Comparison of ENCODE assay signal across 9 cellular contexts in the genomic region with DNA sequence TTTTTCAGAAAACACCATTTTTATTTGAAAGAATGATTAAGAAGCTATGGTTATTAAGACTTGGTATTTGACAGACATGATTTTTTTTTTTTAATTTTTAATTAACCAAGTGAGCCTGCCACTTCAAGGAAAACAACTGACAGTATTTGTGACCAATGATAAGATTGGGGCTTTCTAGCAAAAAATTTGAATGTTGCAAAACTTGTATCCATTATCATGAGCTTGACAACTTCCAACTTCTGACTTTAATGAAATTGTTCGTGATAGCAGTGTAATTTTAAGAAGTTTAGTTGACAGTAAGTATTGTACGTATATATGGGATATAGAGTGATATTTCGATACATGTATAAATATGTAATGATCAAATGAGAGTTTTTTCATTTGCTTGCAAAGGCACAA. TPM values are rescaled to one million over a fixed set of nuclear protein-coding genes. Genes with fewer than 3 reads are reported as not detected.
DNase-seq lines count a peak whose midpoint lies in the region; ATAC-seq, FAIRE-seq and TF ChIP-seq lines count a peak whose summit lies in the region.
"Had no signal": no experiment of that assay in that cellular context is flagged by ENCODE, and none has a peak within 500 bp of the region (broad histone marks: within the 10 kb centered on the region; RNA-seq: fewer than 3 reads in every experiment).

No MANE protein-coding gene starts in this region.

- H3K36me3 ChIP-seq in CD4-positive, alpha-beta memory T cell (ENCODE audit: insufficient read depth, low read length) = no peaks in the 10 kb centered on the region
- no peaks in the 10 kb centered on the region for H3K36me3 ChIP-seq in GM12878 (ENCODE audit: control insufficient read depth in 2 of 2, insufficient read depth in 2 of 2, low read length in 1 of 2)

- no peak for DNase-seq in CD4-positive, alpha-beta memory T cell
- no peak for DNase-seq in HEK293T (ENCODE audit: extremely low spot score)
- no peak for DNase-seq in GM12878 (ENCODE audit: low read depth, low spot score)
- no peak for DNase-seq in mesothelial cell of epicardium (ENCODE audit: low spot score in 2 of 2, unreplicated experiment in 2 of 2)
- no peak for DNase-seq in LoVo (ENCODE audit: low spot score)
- DNase-seq in NCI-H187 (lab: John Stamatoyannopoulos, UW) = no peak
- no peak for DNase-seq in NK-92 treated with Interleukin-12 subunit alpha and Interleukin-12 subunit beta, amount 100 ng/mL, for 24 hours (lab: John Stamatoyannopoulos, UW)

- H3K9me3 Mint-ChIP-seq in CD4-positive, alpha-beta memory T cell = peaks cover 0 to 15% (median 5%) of the 10 kb centered on the region in 8 donors
- H3K9me3 Mint-ChIP-seq in mesothelial cell of epicardium = no peaks in the 10 kb centered on the region

- peaks cover 4 to 12% (median 9%) of the 10 kb centered on the region in 4 donors for H3K4me1 Mint-ChIP-seq in CD4-positive, alpha-beta memory T cell
- H3K4me1 Mint-ChIP-seq in mesothelial cell of epicardium = peaks cover 8% of the 10 kb centered on the region

- SMC1A ChIA-PET in GM12878 (lab: Charles Lee; ENCODE audit: uncharacterized antibody, unreplicated experiment) = interaction anchor here (0.7 to 1.2 kb wide), 2 partner anchors 10 to 161 kb away, joined by 3 read pairs; no protein-coding TSS in a partner anchor

- TF ChIP-seq EP300 in GM12878 (IDR thresholded peaks at IDR 0.05; ENCODE audit: borderline replicate concordance in 1 of 2, control insufficient read depth in 1 of 2, low read depth in 2 of 2, low read length in 2 of 2) = no peak

- no peak for TF ChIP-seq CTCF in GM12878 (IDR thresholded peaks at IDR 0.05 in 2 of 3, conservative IDR thresholded peaks at IDR 0.05 in 1 of 3; ENCODE audit: control insufficient read depth in 2 of 3, extremely low read depth in 1 of 3, insufficient read depth in 1 of 3, low read depth in 3 of 3, low read length in 3 of 3)
- no peak for TF ChIP-seq CTCF in mesothelial cell of epicardium (IDR thresholded peaks at IDR 0.05; ENCODE audit: unreplicated experiment)

- no TSS peak for BruUV-seq in GM12878 (replicated peaks; lab: Mats Ljungman, UMichigan)

- H3K79me2 ChIP-seq in GM12878 (ENCODE audit: control insufficient read depth, insufficient read depth, low read length) = no peaks in the 10 kb centered on the region

- H3K4me1 ChIP-seq in CD4-positive, alpha-beta memory T cell (ENCODE audit: insufficient read depth, low read length) = peaks cover 5% of the 10 kb centered on the region
- H3K4me1 ChIP-seq in GM12878 (ENCODE audit: control insufficient read depth, insufficient read depth, low read length) = no peaks in the 10 kb centered on the region

- H3K4me3 ChIP-seq in CD4-positive, alpha-beta memory T cell (ENCODE audit: low read length in 2 of 2) = peak overlapping the region in 1 of 2 donors; percentile 80
- H3K4me3 ChIP-seq in GM12878 = peak overlapping the region; percentile 64

- WGBS in GM12878 (ENCODE audit: insufficient coverage, insufficient replicate concordance, low lambda C conversion rate, missing lambda C conversion rate) = 53% methylated on average over 3 of the region's 3 CpGs

- H4K20me1 ChIP-seq in GM12878 (ENCODE audit: control insufficient read depth, insufficient read depth) = no peaks in the 10 kb centered on the region

- H3K27ac ChIP-seq in CD4-positive, alpha-beta memory T cell (ENCODE audit: low read depth, low read length) = no peak overlapping the region
- no peak overlapping the region for H3K27ac ChIP-seq in GM12878 (ENCODE audit: control insufficient read depth, insufficient read depth)

- H3K9ac ChIP-seq in GM12878 (ENCODE audit: control insufficient read depth, insufficient read depth, low read length) = no peak overlapping the region

- peaks cover 0 to 5% of the 10 kb centered on the region in 2 donors for H3K36me3 Mint-ChIP-seq in CD4-positive, alpha-beta memory T cell
- no peaks in the 10 kb centered on the region for H3K36me3 Mint-ChIP-seq in mesothelial cell of epicardium

- H3K4me2 ChIP-seq in GM12878 (ENCODE audit: control insufficient read depth, insufficient read depth) = peak overlapping the region; percentile 76

- ATAC-seq in GM12878 (no peak), GM18873 (IDR thresholded peaks at IDR 0.05; ENCODE audit: low FRiP score, unreplicated experiment) (no peak)

- peaks cover 13% of the 10 kb centered on the region for H3K27me3 ChIP-seq in CD4-positive, alpha-beta memory T cell (ENCODE audit: insufficient read depth, low read length)
- H3K27me3 ChIP-seq in GM12878 (replicated peaks in 1 of 2; ENCODE audit: control insufficient read depth in 2 of 2, insufficient read depth in 2 of 2, low read length in 1 of 2) = no peaks in the 10 kb centered on the region; a peak in 1 of 4 replicates

- peak overlapping the region; percentile 85 for H2AFZ ChIP-seq in GM12878 (ENCODE audit: control insufficient read depth, low read depth, low read length)

- RAD21 ChIA-PET in GM12878 (lab: Charles Lee; ENCODE audit: unreplicated experiment) = no interaction called here

- CTCF ChIA-PET in CD4-positive, alpha-beta memory T cell (lab: Charles Lee; ENCODE audit: partially characterized antibody) = interaction anchor here (1.1 kb wide), 1 partner anchor 20 kb away, joined by 3 read pairs; no protein-coding TSS in a partner anchor
- CTCF ChIA-PET in HEK293T (lab: Yijun Ruan, JAX) (interaction anchor here (0.5 to 1.1 kb wide), 2 partner anchors 146 to 462 kb away, joined by 3 read pairs; no protein-coding TSS in a partner anchor), GM12878 (lab: Yijun Ruan, JAX) (interaction anchor here (0.6 to 1.6 kb wide), 6 partner anchors 21 to 275 kb away, joined by 3 to 5 read pairs (median 3); a partner anchor contains a TSS)

- intact Hi-C loops in CD4-positive, alpha-beta memory T cell (cut with micrococcal nuclease) = no loop called here
- intact Hi-C loops in GM12878 (cut with micrococcal nuclease; ENCODE audit: unreplicated experiment) = no loop called here

- in situ Hi-C loops in GM12878 (cut with MboI) = no loop called here

- H3K27me3 Mint-ChIP-seq in CD4-positive, alpha-beta memory T cell = peaks cover 28 to 41% of the 10 kb centered on the region in 2 donors
- H3K27me3 Mint-ChIP-seq in mesothelial cell of epicardium (ENCODE audit: low read depth) = peaks cover 7% of the 10 kb centered on the region

- TF ChIP-seq RAD21 in GM12878 (IDR thresholded peaks at IDR 0.05; ENCODE audit: insufficient read depth, low read depth, low read length) = no peak

- TF ChIP-seq POLR2A in GM12878 (IDR thresholded peaks at IDR 0.05; ENCODE audit: low read depth, low read length) = no peak

- peak overlapping the region in 1 of 7 donors; percentile 93 for H3K27ac Mint-ChIP-seq in CD4-positive, alpha-beta memory T cell
- no peak overlapping the region for H3K27ac Mint-ChIP-seq in mesothelial cell of epicardium

- POLR2A ChIA-PET in CD4-positive, alpha-beta memory T cell (lab: Charles Lee; ENCODE audit: partially characterized antibody) = no interaction called here
- POLR2A ChIA-PET in HEK293T (lab: Yijun Ruan, JAX) = interaction anchor here (0.8 to 1.3 kb wide), 3 partner anchors 82 to 284 kb away, joined by 3 to 5 read pairs (median 4); a partner anchor contains a TSS
- POLR2A ChIA-PET in GM12878 (lab: Charles Lee) = interaction anchor here (0.5 kb wide), 2 partner anchors 155 to 156 kb away, joined by 3 read pairs; no protein-coding TSS in a partner anchor

- FAIRE-seq in GM12878 (lab: Jason Lieb, UNC) = no peak

- peak overlapping the region in 5 of 8 donors; percentile 6 to 91 (median 23) for H3K4me3 Mint-ChIP-seq in CD4-positive, alpha-beta memory T cell
- peak overlapping the region; percentile 81 for H3K4me3 Mint-ChIP-seq in mesothelial cell of epicardium

- H3K9me3 ChIP-seq in CD4-positive, alpha-beta memory T cell (ENCODE audit: control insufficient read depth in 1 of 2, low read length in 2 of 2) = no peaks in the 10 kb centered on the region
- H3K9me3 ChIP-seq in GM12878 (replicated peaks; ENCODE audit: control insufficient read depth, insufficient read depth, low read length) = no peaks in the 10 kb centered on the region

RNA-seq across cellular contexts. Expression of a gene that starts 21.6 kb away (rescaled TPM):
- total RNA-seq in CD4-positive, alpha-beta memory T cell = not detected
- not detected for polyA plus RNA-seq in CD4-positive, alpha-beta memory T cell
- not detected in 2 replicates for total RNA-seq in GM12878 (2013; cell fraction: nucleolus; rRNA removed)
- total RNA-seq in GM12878 (2014; rRNA removed) (not detected in 2 replicates), GM12878 (2014; rRNA removed; fragmentation: Illumina TruSeq; extraction: Trizol) (not detected in 2 replicates), GM12878 (2021) (not detected in 2 replicates), mesothelial cell of epicardium (0.07 TPM in 1 of 3 replicates, not detected in the others)
- polyA plus RNA-seq in GM12878 (2011; ENCODE audit: low read depth) = not detected
- polyA plus RNA-seq in GM12878 (2011; rRNA removed) (not detected in 2 replicates), GM12878 (2014; fragmentation: Illumina TruSeq; extraction: Trizol) (0.04 TPM in 1 of 2 replicates, not detected in the other), GM12878 (2014; fragmentation: Nextera tagmentation; extraction: Ambion mirVana) (not detected), GM12878 (2014; rRNA removed) (not detected in 2 replicates), GM12878 (2016; fragmentation: Nextera tagmentation; extraction: Ambion mirVana) (not detected)
- not detected in 2 replicates for polyA plus RNA-seq in GM12878 (2011; cell fraction: cytosol; rRNA removed)
- polyA plus RNA-seq in GM12878 (2011; cell fraction: nucleus; rRNA removed) = 0.04 TPM in 1 of 2 replicates, not detected in the other
- 0.04 TPM in 1 of 2 replicates, not detected in the other for polyA plus RNA-seq in GM12878 (2012)
- 0.05 TPM in 1 of 2 replicates, not detected in the other for polyA minus RNA-seq in GM12878 (2011; rRNA and poly(A)+ RNA removed)
- not detected in 2 replicates for polyA minus RNA-seq in GM12878 (2011; cell fraction: cytosol; rRNA and poly(A)+ RNA removed)
- 0.12 TPM in 1 of 2 replicates, not detected in the other for polyA minus RNA-seq in GM12878 (2011; cell fraction: nucleus; rRNA and poly(A)+ RNA removed)
- total RNA-seq: Daoy had no signal

RNA-seq across cellular contexts. Expression of a gene that starts 54.9 kb away (rescaled TPM):
- total RNA-seq in CD4-positive, alpha-beta memory T cell = 1 to 10 TPM; 3.3 to 3.7 TPM
- 1 to 10 TPM; 1.8 TPM for polyA plus RNA-seq in CD4-positive, alpha-beta memory T cell
- 1.0 and 1.2 TPM in 2 replicates for total RNA-seq in GM12878 (2013; cell fraction: nucleolus; rRNA removed)
- total RNA-seq in GM12878 (2014; rRNA removed) = 0.73 and 0.87 TPM in 2 replicates
- total RNA-seq in GM12878 (2014; rRNA removed; fragmentation: Illumina TruSeq; extraction: Trizol) = 1.1 and 1.7 TPM in 2 replicates
- total RNA-seq in GM12878 (2021) = 1.0 and 2.1 TPM in 2 replicates
- 0.68 TPM for polyA plus RNA-seq in GM12878 (2011; ENCODE audit: low read depth)
- 1.1 and 1.5 TPM in 2 replicates for polyA plus RNA-seq in GM12878 (2011; rRNA removed)
- polyA plus RNA-seq in GM12878 (2011; cell fraction: cytosol; rRNA removed) = 0.37 and 0.49 TPM in 2 replicates
- polyA plus RNA-seq in GM12878 (2011; cell fraction: nucleus; rRNA removed) = 0.49 and 0.89 TPM in 2 replicates
- 1.7 and 2.4 TPM in 2 replicates for polyA plus RNA-seq in GM12878 (2012)
- polyA plus RNA-seq in GM12878 (2014; fragmentation: Illumina TruSeq; extraction: Trizol) = 1.9 and 4.4 TPM in 2 replicates
- under 1 TPM; 0.42 to 0.57 TPM for polyA plus RNA-seq in GM12878 (2014; fragmentation: Nextera tagmentation; extraction: Ambion mirVana)
- 0.81 TPM in 2 replicates for polyA plus RNA-seq in GM12878 (2014; rRNA removed)
- 1 to 10 TPM; 1.1 to 1.9 TPM for polyA plus RNA-seq in GM12878 (2016; fragmentation: Nextera tagmentation; extraction: Ambion mirVana)
- polyA minus RNA-seq in GM12878 (2011; rRNA and poly(A)+ RNA removed) = 0.52 and 0.59 TPM in 2 replicates
- 0.31 TPM in 1 of 2 replicates, not detected in the other for polyA minus RNA-seq in GM12878 (2011; cell fraction: cytosol; rRNA and poly(A)+ RNA removed)
- 0.57 and 0.60 TPM in 2 replicates for polyA minus RNA-seq in GM12878 (2011; cell fraction: nucleus; rRNA and poly(A)+ RNA removed)
- total RNA-seq in mesothelial cell of epicardium = 10.3 to 11.1 TPM (median 10.8 TPM) in 3 replicates
